1 cellular context compared by ENCODE assay signal in the genomic region with DNA sequence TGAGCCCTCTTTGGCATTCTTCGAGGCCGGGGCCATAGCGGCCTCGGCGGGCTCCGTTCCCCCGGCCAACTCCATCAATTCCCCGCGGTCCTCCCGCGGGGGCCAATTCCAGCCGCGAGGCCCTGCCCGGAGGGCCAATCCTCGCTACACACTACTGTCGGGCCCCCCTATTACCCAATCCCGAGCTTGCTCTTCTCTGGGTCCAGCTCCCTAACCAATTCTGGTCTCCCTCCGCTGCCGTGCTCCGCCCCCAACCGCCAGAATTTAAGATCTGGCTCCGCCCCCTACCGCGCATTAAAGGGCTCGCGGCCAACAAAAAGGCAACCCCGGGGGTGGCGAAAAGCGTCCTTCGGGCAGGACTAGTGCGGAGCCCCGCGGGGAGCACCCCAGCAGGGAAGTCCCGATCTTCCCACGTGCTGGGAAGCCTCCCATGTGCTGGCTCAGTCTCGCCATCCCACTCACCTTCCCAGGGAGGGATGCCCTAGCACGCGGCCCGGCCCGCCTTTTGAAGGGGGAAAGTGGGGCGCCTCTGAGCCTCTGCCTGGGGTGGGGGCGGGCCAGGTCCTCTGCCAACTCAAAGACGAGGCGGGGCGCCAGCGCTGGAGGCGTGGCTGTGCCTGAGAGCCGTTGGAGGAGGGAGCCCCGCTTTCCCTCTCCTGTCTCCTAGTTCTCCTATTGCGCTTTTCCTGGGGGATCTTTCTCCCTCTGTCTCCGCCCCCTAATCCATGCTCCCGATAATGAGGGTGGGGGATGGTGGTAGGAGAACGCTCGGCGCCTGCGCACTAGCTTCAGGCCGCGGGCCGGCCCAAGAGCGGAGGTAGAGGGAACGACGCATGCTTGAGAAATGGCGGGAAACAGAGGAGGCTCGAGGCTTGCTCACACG.
TF ChIP-seq lines count a peak whose summit lies in the region.

No MANE protein-coding gene starts in this region.

TF ChIP-seq in WTC11, 78 proteins besides CTCF, POLR2A, EP300 and RAD21 (continued from another document and continues in another):
- TF ChIP-seq, protein P1, sequence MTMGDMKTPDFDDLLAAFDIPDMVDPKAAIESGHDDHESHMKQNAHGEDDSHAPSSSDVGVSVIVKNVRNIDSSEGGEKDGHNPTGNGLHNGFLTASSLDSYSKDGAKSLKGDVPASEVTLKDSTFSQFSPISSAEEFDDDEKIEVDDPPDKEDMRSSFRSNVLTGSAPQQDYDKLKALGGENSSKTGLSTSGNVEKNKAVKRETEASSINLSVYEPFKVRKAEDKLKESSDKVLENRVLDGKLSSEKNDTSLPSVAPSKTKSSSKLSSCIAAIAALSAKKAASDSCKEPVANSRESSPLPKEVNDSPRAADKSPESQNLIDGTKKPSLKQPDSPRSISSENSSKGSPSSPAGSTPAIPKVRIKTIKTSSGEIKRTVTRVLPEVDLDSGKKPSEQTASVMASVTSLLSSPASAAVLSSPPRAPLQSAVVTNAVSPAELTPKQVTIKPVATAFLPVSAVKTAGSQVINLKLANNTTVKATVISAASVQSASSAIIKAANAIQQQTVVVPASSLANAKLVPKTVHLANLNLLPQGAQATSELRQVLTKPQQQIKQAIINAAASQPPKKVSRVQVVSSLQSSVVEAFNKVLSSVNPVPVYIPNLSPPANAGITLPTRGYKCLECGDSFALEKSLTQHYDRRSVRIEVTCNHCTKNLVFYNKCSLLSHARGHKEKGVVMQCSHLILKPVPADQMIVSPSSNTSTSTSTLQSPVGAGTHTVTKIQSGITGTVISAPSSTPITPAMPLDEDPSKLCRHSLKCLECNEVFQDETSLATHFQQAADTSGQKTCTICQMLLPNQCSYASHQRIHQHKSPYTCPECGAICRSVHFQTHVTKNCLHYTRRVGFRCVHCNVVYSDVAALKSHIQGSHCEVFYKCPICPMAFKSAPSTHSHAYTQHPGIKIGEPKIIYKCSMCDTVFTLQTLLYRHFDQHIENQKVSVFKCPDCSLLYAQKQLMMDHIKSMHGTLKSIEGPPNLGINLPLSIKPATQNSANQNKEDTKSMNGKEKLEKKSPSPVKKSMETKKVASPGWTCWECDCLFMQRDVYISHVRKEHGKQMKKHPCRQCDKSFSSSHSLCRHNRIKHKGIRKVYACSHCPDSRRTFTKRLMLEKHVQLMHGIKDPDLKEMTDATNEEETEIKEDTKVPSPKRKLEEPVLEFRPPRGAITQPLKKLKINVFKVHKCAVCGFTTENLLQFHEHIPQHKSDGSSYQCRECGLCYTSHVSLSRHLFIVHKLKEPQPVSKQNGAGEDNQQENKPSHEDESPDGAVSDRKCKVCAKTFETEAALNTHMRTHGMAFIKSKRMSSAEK (CRISPR knock-in tag; IDR thresholded peaks at IDR 0.05; ENCODE audit: borderline replicate concordance): no peak
- TF ChIP-seq, protein P2, sequence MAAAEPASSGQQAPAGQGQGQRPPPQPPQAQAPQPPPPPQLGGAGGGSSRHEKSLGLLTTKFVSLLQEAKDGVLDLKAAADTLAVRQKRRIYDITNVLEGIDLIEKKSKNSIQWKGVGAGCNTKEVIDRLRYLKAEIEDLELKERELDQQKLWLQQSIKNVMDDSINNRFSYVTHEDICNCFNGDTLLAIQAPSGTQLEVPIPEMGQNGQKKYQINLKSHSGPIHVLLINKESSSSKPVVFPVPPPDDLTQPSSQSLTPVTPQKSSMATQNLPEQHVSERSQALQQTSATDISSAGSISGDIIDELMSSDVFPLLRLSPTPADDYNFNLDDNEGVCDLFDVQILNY (CRISPR knock-in tag; IDR thresholded peaks at IDR 0.05): peak; percentile 69
- TF ChIP-seq GABPB1 (CRISPR knock-in tag; IDR thresholded peaks at IDR 0.05) (no peak), KAT7 (CRISPR knock-in tag; IDR thresholded peaks at IDR 0.05; ENCODE audit: borderline replicate concordance) (no peak), TEAD4 (CRISPR knock-in tag; IDR thresholded peaks at IDR 0.05) (0 out of 2 replicates have a peak, but pooled peaks have one; percentile 73), SMAD3 (CRISPR knock-in tag; IDR thresholded peaks at IDR 0.05; ENCODE audit: borderline replicate concordance) (peak; percentile 90), HMGA2 (CRISPR knock-in tag; IDR thresholded peaks at IDR 0.05) (no peak), ETV6 (CRISPR knock-in tag; IDR thresholded peaks at IDR 0.05) (peak; percentile 77; the same call in 1 of the 2 replicates), TCF7 (CRISPR knock-in tag; IDR thresholded peaks at IDR 0.05; ENCODE audit: low read depth) (no peak; the same call in 1 of the 2 replicates), CBFB (CRISPR knock-in tag; IDR thresholded peaks at IDR 0.05; ENCODE audit: low read depth) (no peak), RELA (CRISPR knock-in tag; IDR thresholded peaks at IDR 0.05; ENCODE audit: borderline replicate concordance) (no peak), NR3C1 (CRISPR knock-in tag; conservative IDR thresholded peaks at IDR 0.05; ENCODE audit: low read depth) (peak; percentile 77), ZNF396 (CRISPR knock-in tag; IDR thresholded peaks at IDR 0.05; ENCODE audit: borderline replicate concordance) (no peak), ESRRA (CRISPR knock-in tag; IDR thresholded peaks at IDR 0.05; ENCODE audit: borderline replicate concordance) (no peak), ZNF232 (CRISPR knock-in tag; IDR thresholded peaks at IDR 0.05) (no peak), SMAD4 (CRISPR knock-in tag; IDR thresholded peaks at IDR 0.05) (no peak), ZBTB21 (CRISPR knock-in tag; IDR thresholded peaks at IDR 0.05; ENCODE audit: borderline replicate concordance) (peak; percentile 73; the same call in 1 of the 2 replicates), ZNF671 (CRISPR knock-in tag; IDR thresholded peaks at IDR 0.05) (no peak), NR1H2 (CRISPR knock-in tag; IDR thresholded peaks at IDR 0.05) (no peak)
- TF ChIP-seq, protein P3, sequence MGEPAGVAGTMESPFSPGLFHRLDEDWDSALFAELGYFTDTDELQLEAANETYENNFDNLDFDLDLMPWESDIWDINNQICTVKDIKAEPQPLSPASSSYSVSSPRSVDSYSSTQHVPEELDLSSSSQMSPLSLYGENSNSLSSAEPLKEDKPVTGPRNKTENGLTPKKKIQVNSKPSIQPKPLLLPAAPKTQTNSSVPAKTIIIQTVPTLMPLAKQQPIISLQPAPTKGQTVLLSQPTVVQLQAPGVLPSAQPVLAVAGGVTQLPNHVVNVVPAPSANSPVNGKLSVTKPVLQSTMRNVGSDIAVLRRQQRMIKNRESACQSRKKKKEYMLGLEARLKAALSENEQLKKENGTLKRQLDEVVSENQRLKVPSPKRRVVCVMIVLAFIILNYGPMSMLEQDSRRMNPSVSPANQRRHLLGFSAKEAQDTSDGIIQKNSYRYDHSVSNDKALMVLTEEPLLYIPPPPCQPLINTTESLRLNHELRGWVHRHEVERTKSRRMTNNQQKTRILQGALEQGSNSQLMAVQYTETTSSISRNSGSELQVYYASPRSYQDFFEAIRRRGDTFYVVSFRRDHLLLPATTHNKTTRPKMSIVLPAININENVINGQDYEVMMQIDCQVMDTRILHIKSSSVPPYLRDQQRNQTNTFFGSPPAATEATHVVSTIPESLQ (CRISPR knock-in tag; IDR thresholded peaks at IDR 0.05): no peak
- TF ChIP-seq, protein P4, sequence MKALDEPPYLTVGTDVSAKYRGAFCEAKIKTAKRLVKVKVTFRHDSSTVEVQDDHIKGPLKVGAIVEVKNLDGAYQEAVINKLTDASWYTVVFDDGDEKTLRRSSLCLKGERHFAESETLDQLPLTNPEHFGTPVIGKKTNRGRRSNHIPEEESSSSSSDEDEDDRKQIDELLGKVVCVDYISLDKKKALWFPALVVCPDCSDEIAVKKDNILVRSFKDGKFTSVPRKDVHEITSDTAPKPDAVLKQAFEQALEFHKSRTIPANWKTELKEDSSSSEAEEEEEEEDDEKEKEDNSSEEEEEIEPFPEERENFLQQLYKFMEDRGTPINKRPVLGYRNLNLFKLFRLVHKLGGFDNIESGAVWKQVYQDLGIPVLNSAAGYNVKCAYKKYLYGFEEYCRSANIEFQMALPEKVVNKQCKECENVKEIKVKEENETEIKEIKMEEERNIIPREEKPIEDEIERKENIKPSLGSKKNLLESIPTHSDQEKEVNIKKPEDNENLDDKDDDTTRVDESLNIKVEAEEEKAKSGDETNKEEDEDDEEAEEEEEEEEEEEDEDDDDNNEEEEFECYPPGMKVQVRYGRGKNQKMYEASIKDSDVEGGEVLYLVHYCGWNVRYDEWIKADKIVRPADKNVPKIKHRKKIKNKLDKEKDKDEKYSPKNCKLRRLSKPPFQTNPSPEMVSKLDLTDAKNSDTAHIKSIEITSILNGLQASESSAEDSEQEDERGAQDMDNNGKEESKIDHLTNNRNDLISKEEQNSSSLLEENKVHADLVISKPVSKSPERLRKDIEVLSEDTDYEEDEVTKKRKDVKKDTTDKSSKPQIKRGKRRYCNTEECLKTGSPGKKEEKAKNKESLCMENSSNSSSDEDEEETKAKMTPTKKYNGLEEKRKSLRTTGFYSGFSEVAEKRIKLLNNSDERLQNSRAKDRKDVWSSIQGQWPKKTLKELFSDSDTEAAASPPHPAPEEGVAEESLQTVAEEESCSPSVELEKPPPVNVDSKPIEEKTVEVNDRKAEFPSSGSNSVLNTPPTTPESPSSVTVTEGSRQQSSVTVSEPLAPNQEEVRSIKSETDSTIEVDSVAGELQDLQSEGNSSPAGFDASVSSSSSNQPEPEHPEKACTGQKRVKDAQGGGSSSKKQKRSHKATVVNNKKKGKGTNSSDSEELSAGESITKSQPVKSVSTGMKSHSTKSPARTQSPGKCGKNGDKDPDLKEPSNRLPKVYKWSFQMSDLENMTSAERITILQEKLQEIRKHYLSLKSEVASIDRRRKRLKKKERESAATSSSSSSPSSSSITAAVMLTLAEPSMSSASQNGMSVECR (CRISPR knock-in tag; IDR thresholded peaks at IDR 0.05; ENCODE audit: borderline replicate concordance): peak; percentile 81
- TF ChIP-seq, protein P5, sequence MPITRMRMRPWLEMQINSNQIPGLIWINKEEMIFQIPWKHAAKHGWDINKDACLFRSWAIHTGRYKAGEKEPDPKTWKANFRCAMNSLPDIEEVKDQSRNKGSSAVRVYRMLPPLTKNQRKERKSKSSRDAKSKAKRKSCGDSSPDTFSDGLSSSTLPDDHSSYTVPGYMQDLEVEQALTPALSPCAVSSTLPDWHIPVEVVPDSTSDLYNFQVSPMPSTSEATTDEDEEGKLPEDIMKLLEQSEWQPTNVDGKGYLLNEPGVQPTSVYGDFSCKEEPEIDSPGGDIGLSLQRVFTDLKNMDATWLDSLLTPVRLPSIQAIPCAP (CRISPR knock-in tag; IDR thresholded peaks at IDR 0.05): 0 out of 2 replicates have a peak, but pooled peaks have one; percentile 64
- TF ChIP-seq, protein P6, sequence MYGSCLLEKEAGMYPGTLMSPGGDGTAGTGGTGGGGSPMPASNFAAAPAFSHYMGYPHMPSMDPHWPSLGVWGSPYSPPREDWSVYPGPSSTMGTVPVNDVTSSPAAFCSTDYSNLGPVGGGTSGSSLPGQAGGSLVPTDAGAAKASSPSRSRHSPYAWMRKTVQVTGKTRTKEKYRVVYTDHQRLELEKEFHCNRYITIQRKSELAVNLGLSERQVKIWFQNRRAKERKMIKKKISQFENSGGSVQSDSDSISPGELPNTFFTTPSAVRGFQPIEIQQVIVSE (CRISPR knock-in tag; IDR thresholded peaks at IDR 0.05; ENCODE audit: borderline replicate concordance): no peak
- TF ChIP-seq, protein P7, sequence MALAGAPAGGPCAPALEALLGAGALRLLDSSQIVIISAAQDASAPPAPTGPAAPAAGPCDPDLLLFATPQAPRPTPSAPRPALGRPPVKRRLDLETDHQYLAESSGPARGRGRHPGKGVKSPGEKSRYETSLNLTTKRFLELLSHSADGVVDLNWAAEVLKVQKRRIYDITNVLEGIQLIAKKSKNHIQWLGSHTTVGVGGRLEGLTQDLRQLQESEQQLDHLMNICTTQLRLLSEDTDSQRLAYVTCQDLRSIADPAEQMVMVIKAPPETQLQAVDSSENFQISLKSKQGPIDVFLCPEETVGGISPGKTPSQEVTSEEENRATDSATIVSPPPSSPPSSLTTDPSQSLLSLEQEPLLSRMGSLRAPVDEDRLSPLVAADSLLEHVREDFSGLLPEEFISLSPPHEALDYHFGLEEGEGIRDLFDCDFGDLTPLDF (CRISPR knock-in tag; IDR thresholded peaks at IDR 0.05): peak; percentile 87; the same call in 1 of the 2 replicates
- TF ChIP-seq, protein P8, sequence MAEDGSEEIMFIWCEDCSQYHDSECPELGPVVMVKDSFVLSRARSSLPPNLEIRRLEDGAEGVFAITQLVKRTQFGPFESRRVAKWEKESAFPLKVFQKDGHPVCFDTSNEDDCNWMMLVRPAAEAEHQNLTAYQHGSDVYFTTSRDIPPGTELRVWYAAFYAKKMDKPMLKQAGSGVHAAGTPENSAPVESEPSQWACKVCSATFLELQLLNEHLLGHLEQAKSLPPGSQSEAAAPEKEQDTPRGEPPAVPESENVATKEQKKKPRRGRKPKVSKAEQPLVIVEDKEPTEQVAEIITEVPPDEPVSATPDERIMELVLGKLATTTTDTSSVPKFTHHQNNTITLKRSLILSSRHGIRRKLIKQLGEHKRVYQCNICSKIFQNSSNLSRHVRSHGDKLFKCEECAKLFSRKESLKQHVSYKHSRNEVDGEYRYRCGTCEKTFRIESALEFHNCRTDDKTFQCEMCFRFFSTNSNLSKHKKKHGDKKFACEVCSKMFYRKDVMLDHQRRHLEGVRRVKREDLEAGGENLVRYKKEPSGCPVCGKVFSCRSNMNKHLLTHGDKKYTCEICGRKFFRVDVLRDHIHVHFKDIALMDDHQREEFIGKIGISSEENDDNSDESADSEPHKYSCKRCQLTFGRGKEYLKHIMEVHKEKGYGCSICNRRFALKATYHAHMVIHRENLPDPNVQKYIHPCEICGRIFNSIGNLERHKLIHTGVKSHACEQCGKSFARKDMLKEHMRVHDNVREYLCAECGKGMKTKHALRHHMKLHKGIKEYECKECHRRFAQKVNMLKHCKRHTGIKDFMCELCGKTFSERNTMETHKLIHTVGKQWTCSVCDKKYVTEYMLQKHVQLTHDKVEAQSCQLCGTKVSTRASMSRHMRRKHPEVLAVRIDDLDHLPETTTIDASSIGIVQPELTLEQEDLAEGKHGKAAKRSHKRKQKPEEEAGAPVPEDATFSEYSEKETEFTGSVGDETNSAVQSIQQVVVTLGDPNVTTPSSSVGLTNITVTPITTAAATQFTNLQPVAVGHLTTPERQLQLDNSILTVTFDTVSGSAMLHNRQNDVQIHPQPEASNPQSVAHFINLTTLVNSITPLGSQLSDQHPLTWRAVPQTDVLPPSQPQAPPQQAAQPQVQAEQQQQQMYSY (CRISPR knock-in tag; IDR thresholded peaks at IDR 0.05): no peak
- TF ChIP-seq, protein P9, sequence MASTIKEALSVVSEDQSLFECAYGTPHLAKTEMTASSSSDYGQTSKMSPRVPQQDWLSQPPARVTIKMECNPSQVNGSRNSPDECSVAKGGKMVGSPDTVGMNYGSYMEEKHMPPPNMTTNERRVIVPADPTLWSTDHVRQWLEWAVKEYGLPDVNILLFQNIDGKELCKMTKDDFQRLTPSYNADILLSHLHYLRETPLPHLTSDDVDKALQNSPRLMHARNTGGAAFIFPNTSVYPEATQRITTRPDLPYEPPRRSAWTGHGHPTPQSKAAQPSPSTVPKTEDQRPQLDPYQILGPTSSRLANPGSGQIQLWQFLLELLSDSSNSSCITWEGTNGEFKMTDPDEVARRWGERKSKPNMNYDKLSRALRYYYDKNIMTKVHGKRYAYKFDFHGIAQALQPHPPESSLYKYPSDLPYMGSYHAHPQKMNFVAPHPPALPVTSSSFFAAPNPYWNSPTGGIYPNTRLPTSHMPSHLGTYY (CRISPR knock-in tag; IDR thresholded peaks at IDR 0.05): no peak
- TF ChIP-seq, protein P10, sequence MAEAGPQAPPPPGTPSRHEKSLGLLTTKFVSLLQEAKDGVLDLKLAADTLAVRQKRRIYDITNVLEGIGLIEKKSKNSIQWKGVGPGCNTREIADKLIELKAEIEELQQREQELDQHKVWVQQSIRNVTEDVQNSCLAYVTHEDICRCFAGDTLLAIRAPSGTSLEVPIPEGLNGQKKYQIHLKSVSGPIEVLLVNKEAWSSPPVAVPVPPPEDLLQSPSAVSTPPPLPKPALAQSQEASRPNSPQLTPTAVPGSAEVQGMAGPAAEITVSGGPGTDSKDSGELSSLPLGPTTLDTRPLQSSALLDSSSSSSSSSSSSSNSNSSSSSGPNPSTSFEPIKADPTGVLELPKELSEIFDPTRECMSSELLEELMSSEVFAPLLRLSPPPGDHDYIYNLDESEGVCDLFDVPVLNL (CRISPR knock-in tag; IDR thresholded peaks at IDR 0.05; ENCODE audit: borderline replicate concordance, low read depth): no peak
- TF ChIP-seq, protein P11, sequence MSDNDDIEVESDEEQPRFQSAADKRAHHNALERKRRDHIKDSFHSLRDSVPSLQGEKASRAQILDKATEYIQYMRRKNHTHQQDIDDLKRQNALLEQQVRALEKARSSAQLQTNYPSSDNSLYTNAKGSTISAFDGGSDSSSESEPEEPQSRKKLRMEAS (CRISPR knock-in tag; IDR thresholded peaks at IDR 0.05): peak; percentile 100
